Comparison of ENCODE assay signal across 9 cellular contexts in the genomic region with DNA sequence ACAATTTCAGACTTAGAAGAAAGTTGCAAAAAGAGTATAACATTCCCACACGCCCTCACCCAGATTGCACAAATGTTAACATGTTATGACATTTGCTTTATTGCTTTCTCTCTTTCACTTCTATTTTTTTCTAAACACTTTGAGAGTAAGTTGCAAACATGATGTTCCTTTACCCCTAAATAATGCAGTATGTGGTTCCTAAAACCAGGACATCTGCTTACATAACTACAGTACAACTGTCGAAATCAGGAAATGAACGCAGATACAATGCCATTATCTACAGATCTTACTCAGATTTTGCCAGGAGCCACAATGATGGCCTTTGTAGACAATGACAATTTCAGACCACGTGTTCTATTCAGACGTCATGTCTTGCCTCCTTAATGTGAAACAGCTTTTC. TPM values are rescaled to one million over a fixed set of nuclear protein-coding genes. Genes with fewer than 3 reads are reported as not detected.
A peak's percentile ranks its signal among the peaks of the same experiment; 100 is the strongest.
DNase-seq lines count a peak whose midpoint lies in the region; ATAC-seq and TF ChIP-seq lines count a peak whose summit lies in the region.
"Had no signal": no experiment of that assay in that cellular context is flagged by ENCODE, and none has a peak within 500 bp of the region (broad histone marks: within the 10 kb centered on the region; RNA-seq: fewer than 3 reads in every experiment).

No MANE protein-coding gene starts in this region.

- no peaks in the 10 kb centered on the region for H3K9me3 Mint-ChIP-seq in activated T-helper 17 cell treated with anti-CD3 and anti-CD28 coated beads, Interleukin-2, amount 50 U/mL, for 72 hours

- no peak overlapping the region for H3K4me3 ChIP-seq in HFF-Myc (replicated peaks; ENCODE audit: low read depth, low read length)
- H3K4me3 ChIP-seq: body of pancreas had no signal

- peaks cover 50% of the 10 kb centered on the region for H3K36me3 Mint-ChIP-seq in activated T-helper 17 cell treated with anti-CD3 and anti-CD28 coated beads, Interleukin-2, amount 50 U/mL, for 72 hours (ENCODE audit: low read depth)

- H3K4me1 Mint-ChIP-seq in activated T-helper 17 cell treated with anti-CD3 and anti-CD28 coated beads, Interleukin-2, amount 50 U/mL, for 72 hours: peaks cover 16% of the 10 kb centered on the region

- peak overlapping the region; percentile 70 for H3K27ac Mint-ChIP-seq in activated T-helper 17 cell treated with anti-CD3 and anti-CD28 coated beads, Interleukin-2, amount 50 U/mL, for 72 hours

- peak; percentile 80 for ATAC-seq in activated T-helper 17 cell treated with anti-CD3 and anti-CD28 coated beads, Interleukin-2, amount 50 U/mL, for 72 hours (replicated peaks)
- ATAC-seq in HG03159 (IDR thresholded peaks at IDR 0.05; ENCODE audit: unreplicated experiment): no peak
- no peak for ATAC-seq in HG03520 (IDR thresholded peaks at IDR 0.05; ENCODE audit: unreplicated experiment)
- ATAC-seq: body of pancreas had no signal

- peak; percentile 94 for DNase-seq in CD1c-positive myeloid dendritic cell (ENCODE audit: extremely low spot score)
- peak; percentile 57 for DNase-seq in HFF-Myc (ENCODE audit: extremely low read depth, low read depth)
- DNase-seq in medulla oblongata (ENCODE audit: extremely low spot score): peak; percentile 80
- no peak for DNase-seq in activated gamma-delta T cell treated with Interleukin-2 at 50 U/mL for 16 hours
- DNase-seq in NCI-H2171 (lab: John Stamatoyannopoulos, UW): no peak

- H3K27me3 Mint-ChIP-seq in activated T-helper 17 cell treated with anti-CD3 and anti-CD28 coated beads, Interleukin-2, amount 50 U/mL, for 72 hours: no peaks in the 10 kb centered on the region

- no peak for TF ChIP-seq CTCF in HFF-Myc (IDR thresholded peaks at IDR 0.05; ENCODE audit: low read depth, low read length, missing control alignments)

- H3K4me3 Mint-ChIP-seq in activated T-helper 17 cell treated with anti-CD3 and anti-CD28 coated beads, Interleukin-2, amount 50 U/mL, for 72 hours: peak overlapping the region; percentile 35

RNA-seq across cellular contexts. Expression of a gene that starts 22.4 kb away (rescaled TPM):
- total RNA-seq in activated T-helper 17 cell treated with anti-CD3 and anti-CD28 coated beads, Interleukin-2, amount 50 U/mL, for 72 hours: 10 to 100 TPM; 23.1 to 37.4 TPM

RNA-seq across cellular contexts. Expression of a gene that starts 48.1 kb away (rescaled TPM):
- total RNA-seq in activated T-helper 17 cell treated with anti-CD3 and anti-CD28 coated beads, Interleukin-2, amount 50 U/mL, for 72 hours: not detected

Comparison
In these comparisons a context has a peak if more than half of its experiments do, and no peak if none do; other contexts are left out.
1. DNase-seq: peak in CD1c-positive myeloid dendritic cell (single experiment), HFF-Myc (single experiment) and medulla oblongata (single experiment); none in activated gamma-delta T cell treated with Interleukin-2 at 50 U/mL for 16 hours (single experiment) and NCI-H2171 (single experiment).